Comparison of ENCODE assay signal across 19 cellular contexts in genomic region chr10:26212511-26212910, GRCh38. TPM values are rescaled to one million over a fixed set of nuclear protein-coding genes. Genes with fewer than 3 reads are reported as not detected.
DNase-seq lines count a peak whose midpoint lies in the region; ATAC-seq and TF ChIP-seq lines count a peak whose summit lies in the region.
"Had no signal": no experiment of that assay in that cellular context is flagged by ENCODE, and none has a peak within 500 bp of the region (broad histone marks: within the 10 kb centered on the region; RNA-seq: fewer than 3 reads in every experiment).

No MANE protein-coding gene starts in this region.

- H3K23ac ChIP-seq in mesendoderm (ENCODE audit: low read length): no peak overlapping the region

- DNase-seq in GM23338 (ENCODE audit: low spot score) (no peak), esophagus muscularis mucosa (ENCODE audit: extremely low spot score) (peak; percentile 84), mesendoderm (peak; percentile 8), DMS 273 treated with DMSO at 0.1 percent for 48 hours (lab: John Stamatoyannopoulos, UW) (no peak), LoVo (ENCODE audit: low spot score) (no peak), aorta (no peak)
- no peak for DNase-seq in CD8-positive, alpha-beta T cell
- DNase-seq: ACHN; CD4-positive, alpha-beta T cell; DMS153; DMS79 treated with DMSO at 0.1 percent for 48 hours; EL; GDM1; HFFc6 had no signal

- H4K20me1 ChIP-seq in GM23338 (replicated peaks; ENCODE audit: insufficient read depth): no peaks in the 10 kb centered on the region

- H3K27me3 Mint-ChIP-seq in GM23338 (ENCODE audit: insufficient read depth, low read depth, poor library complexity): peaks cover 33% of the 10 kb centered on the region
- H3K27me3 Mint-ChIP-seq in CD8-positive, alpha-beta T cell (ENCODE audit: low read depth): peaks cover 41% of the 10 kb centered on the region

- CTCF ChIA-PET in CD8-positive, alpha-beta T cell (lab: Charles Lee): no interaction called here

- no peaks in the 10 kb centered on the region; the same call in 1 of the 3 replicates for H3K9me3 Mint-ChIP-seq in GM23338
- no peaks in the 10 kb centered on the region for H3K9me3 Mint-ChIP-seq in CD8-positive, alpha-beta T cell
- H3K9me3 Mint-ChIP-seq: CD4-positive, alpha-beta T cell had no signal

- H3K9ac ChIP-seq in HUES64 (ENCODE audit: low read depth, low read length) (no peak overlapping the region), mesendoderm (ENCODE audit: low read length) (no peak overlapping the region)
- H3K9ac ChIP-seq: BLaER1 treated with 17β-estradiol and CSF1 and Interleukin-3, amounts not matched to agents 10 nM and 100 nM had no signal

- no peak overlapping the region for H2AFZ ChIP-seq in GM23338

- intact Hi-C loops in esophagus muscularis mucosa (cut with DNase I): no loop called here
- intact Hi-C loops in CD8-positive, alpha-beta T cell (cut with DNase I, micrococcal nuclease): no loop called here
- intact Hi-C loops in aorta (cut with DNase I): no loop called here

- H3K4me3 ChIP-seq in GM23338 (peak overlapping the region; percentile 53), HUES64 (ENCODE audit: low read length) (peak overlapping the region; percentile 1; the same call in 1 of the 2 replicates), esophagus muscularis mucosa (no peak overlapping the region), mesendoderm (ENCODE audit: low read length) (no peak overlapping the region), aorta (ENCODE audit: low read length in 2 of 2) (no peak overlapping the region)
- no peak overlapping the region for H3K4me3 ChIP-seq in CD8-positive, alpha-beta T cell (ENCODE audit: low read depth, low read length)
- H3K4me3 ChIP-seq: BLaER1 treated with 17β-estradiol and CSF1 and Interleukin-3, amounts not matched to agents 10 nM and 100 nM; HAP-1; K562 had no signal

- H3K27ac ChIP-seq in GM23338 (ENCODE audit: low read depth) (no peak overlapping the region), HUES64 (ENCODE audit: low read depth, low read length) (no peak overlapping the region), esophagus muscularis mucosa (replicated peaks in 1 of 4) (no peak overlapping the region), mesendoderm (ENCODE audit: low read depth, low read length) (no peak overlapping the region), aorta (ENCODE audit: low read depth in 1 of 2, low read length in 2 of 2) (no peak overlapping the region)
- no peak overlapping the region for H3K27ac ChIP-seq in CD8-positive, alpha-beta T cell (ENCODE audit: low read depth, low read length)
- H3K27ac ChIP-seq: BLaER1 treated with 17β-estradiol and CSF1 and Interleukin-3, amounts not matched to agents 10 nM and 100 nM had no signal

- H3K79me2 ChIP-seq in GM23338 (replicated peaks; ENCODE audit: insufficient read depth) (no peaks in the 10 kb centered on the region), mesendoderm (ENCODE audit: control insufficient read depth, insufficient read depth, low read length) (no peaks in the 10 kb centered on the region)

- H4K5ac ChIP-seq in mesendoderm (ENCODE audit: low read length): no peak overlapping the region

- 82% methylated on average over 12 of the region's 12 CpGs for WGBS in HUES64
- 7% methylated on average over 12 of the region's 12 CpGs for WGBS in esophagus muscularis mucosa
- WGBS in mesendoderm (ENCODE audit: extremely low coverage, insufficient coverage, low lambda C conversion rate): no CpG with 5 or more reads among the region's 12 CpGs
- WGBS in aorta, 2 donors: 4 to 7% methylated on average over 12 of the region's 12 CpGs

- POLR2A ChIA-PET in CD8-positive, alpha-beta T cell (lab: Charles Lee): no interaction called here

- H3K27ac Mint-ChIP-seq in GM23338: no peak overlapping the region
- H3K27ac Mint-ChIP-seq in CD8-positive, alpha-beta T cell: no peak overlapping the region
- H3K27ac Mint-ChIP-seq: CD4-positive, alpha-beta T cell; HFFc6 had no signal

- no peaks in the 10 kb centered on the region for H3K9me2 ChIP-seq in GM23338 (ENCODE audit: insufficient read depth)

- no peaks in the 10 kb centered on the region; the same call in 2 of the 3 replicates for H3K36me3 Mint-ChIP-seq in GM23338 (ENCODE audit: low read depth)
- no peaks in the 10 kb centered on the region for H3K36me3 Mint-ChIP-seq in CD8-positive, alpha-beta T cell

- peak overlapping the region; percentile 91 for H3K4me2 ChIP-seq in GM23338
- H3K4me2 ChIP-seq in mesendoderm (ENCODE audit: low read length): no peak overlapping the region
- H3K4me2 ChIP-seq: BLaER1 treated with 17β-estradiol and CSF1 and Interleukin-3, amounts not matched to agents 10 nM and 100 nM had no signal

- H3K4me1 ChIP-seq in GM23338 (ENCODE audit: insufficient read depth) (peaks cover 41% of the 10 kb centered on the region), HUES64 (ENCODE audit: insufficient read depth, low read length) (peaks cover 37% of the 10 kb centered on the region), esophagus muscularis mucosa (peaks cover 9 to 34% (median 27%) of the 10 kb centered on the region in 4 donors), mesendoderm (ENCODE audit: control insufficient read depth, low read depth, low read length) (peaks cover 2% of the 10 kb centered on the region), aorta (ENCODE audit: control insufficient read depth in 1 of 2, insufficient read depth in 2 of 2, low read length in 2 of 2) (no peaks in the 10 kb centered on the region)
- H3K4me1 ChIP-seq in CD8-positive, alpha-beta T cell (ENCODE audit: insufficient read depth, low read length): peaks cover 15% of the 10 kb centered on the region

- H3K36me3 ChIP-seq in GM23338 (ENCODE audit: insufficient read depth) (no peaks in the 10 kb centered on the region), HUES64 (ENCODE audit: insufficient read depth, low read length) (no peaks in the 10 kb centered on the region), esophagus muscularis mucosa (no peaks in the 10 kb centered on the region), mesendoderm (ENCODE audit: control insufficient read depth, insufficient read depth, low read length) (no peaks in the 10 kb centered on the region), aorta (ENCODE audit: control insufficient read depth in 1 of 2, insufficient read depth in 2 of 2, low read length in 1 of 2) (no peaks in the 10 kb centered on the region)
- H3K36me3 ChIP-seq in CD8-positive, alpha-beta T cell (ENCODE audit: insufficient read depth, low read length): no peaks in the 10 kb centered on the region
- H3K36me3 ChIP-seq: BLaER1 treated with 17β-estradiol and CSF1 and Interleukin-3, amounts not matched to agents 10 nM and 100 nM; HAP-1 had no signal

- H2BK15ac ChIP-seq in mesendoderm (replicated peaks; ENCODE audit: low read depth): no peak overlapping the region

- peaks cover 37% of the 10 kb centered on the region for H3K4me1 Mint-ChIP-seq in GM23338
- H3K4me1 Mint-ChIP-seq in CD8-positive, alpha-beta T cell (ENCODE audit: low read depth): peaks cover 23% of the 10 kb centered on the region

- H2BK120ac ChIP-seq in mesendoderm (ENCODE audit: low read depth, low read length): no peak overlapping the region

- no peak overlapping the region for H4K8ac ChIP-seq in mesendoderm (ENCODE audit: low read depth, low read length)

- H3K79me1 ChIP-seq in mesendoderm (ENCODE audit: low read length): no peaks in the 10 kb centered on the region

- TF ChIP-seq POLR2A in esophagus muscularis mucosa (IDR thresholded peaks at IDR 0.05; ENCODE audit: low read depth): no peak

- H3F3A ChIP-seq in GM23338 (replicated peaks; ENCODE audit: low read depth): peaks cover 12% of the 10 kb centered on the region; the same call in 1 of the 2 replicates

- H3K4me3 Mint-ChIP-seq in GM23338: peak overlapping the region; percentile 61
- no peak overlapping the region for H3K4me3 Mint-ChIP-seq in CD8-positive, alpha-beta T cell
- H3K4me3 Mint-ChIP-seq: CD4-positive, alpha-beta T cell; HFFc6 had no signal

- H2AK5ac ChIP-seq in mesendoderm (ENCODE audit: low read length): no peak overlapping the region

- TF ChIP-seq CTCF in GM23338 (conservative IDR thresholded peaks at IDR 0.05; ENCODE audit: low read depth in 2 of 2): peak in 1 of 2 experiments; percentile 28; a peak in 2 of 4 replicates
- no peak for TF ChIP-seq CTCF in esophagus muscularis mucosa (IDR thresholded peaks at IDR 0.05)
- TF ChIP-seq CTCF in CD8-positive, alpha-beta T cell (IDR thresholded peaks at IDR 0.05): no peak

- TF ChIP-seq EP300 in esophagus muscularis mucosa (IDR thresholded peaks at IDR 0.05): no peak

- H2BK5ac ChIP-seq in mesendoderm (ENCODE audit: low read length): no peak overlapping the region

- ATAC-seq in GM23338: no peak
- no peak for ATAC-seq in CD8-positive, alpha-beta T cell
- no peak for ATAC-seq in aorta (ENCODE audit: low FRiP score)
- ATAC-seq: K562 had no signal

- H3K56ac ChIP-seq in mesendoderm (ENCODE audit: low read length): no peak overlapping the region

- no peak overlapping the region for H3K18ac ChIP-seq in mesendoderm (ENCODE audit: low read length)

- H3K27me3 ChIP-seq in GM23338 (ENCODE audit: insufficient read depth) (peaks cover 89% of the 10 kb centered on the region), HUES64 (ENCODE audit: insufficient read depth, low read length) (peaks cover 89% of the 10 kb centered on the region), esophagus muscularis mucosa (peaks cover 0 to 75% (median 23%) of the 10 kb centered on the region in 4 donors), mesendoderm (ENCODE audit: insufficient read depth, low read length, poor library complexity) (peaks cover 74% of the 10 kb centered on the region), aorta (ENCODE audit: control insufficient read depth in 1 of 2, insufficient read depth in 2 of 2, low read length in 1 of 2) (peaks cover 2 to 5% of the 10 kb centered on the region in 2 donors)
- H3K27me3 ChIP-seq in CD8-positive, alpha-beta T cell (ENCODE audit: insufficient read depth, low read length): peaks cover 38% of the 10 kb centered on the region

- no peak overlapping the region for H3K4ac ChIP-seq in mesendoderm (ENCODE audit: low read depth, low read length)

- H3K9me3 ChIP-seq in HUES64 (ENCODE audit: insufficient read depth, low read depth, low read length) (no peaks in the 10 kb centered on the region), esophagus muscularis mucosa (peaks cover 0 to 5% (median 2%) of the 10 kb centered on the region in 4 donors), aorta (ENCODE audit: control insufficient read depth, low read length) (no peaks in the 10 kb centered on the region)
- no peaks in the 10 kb centered on the region for H3K9me3 ChIP-seq in CD8-positive, alpha-beta T cell (ENCODE audit: low read length)
- H3K9me3 ChIP-seq: HAP-1 had no signal

TF ChIP-seq in GM23338, 12 proteins besides CTCF, POLR2A, EP300 and RAD21:
- TF ChIP-seq ZNF331 (CRISPR knock-in tag; IDR thresholded peaks at IDR 0.05; ENCODE audit: low read depth) (no peak), EZH2 (IDR thresholded peaks at IDR 0.05; ENCODE audit: low read depth, unreplicated experiment) (peak; percentile 4)

RNA-seq across cellular contexts. Expression of gene GAD2, which starts 4.1 kb away (rescaled TPM):
- 0.56 and 5.6 TPM in 2 replicates for total RNA-seq in GM23338 (2014; rRNA removed; shearing (Covaris generic))
- polyA plus RNA-seq in GM23338 (2016; fragmentation: Nextera tagmentation; extraction: Ambion mirVana) (0.86 and 1.6 TPM in 2 replicates), aorta (not detected)
- polyA plus RNA-seq in HUES64 (2013, experiment 1 of 2): 2.3 TPM
- 1.4 TPM for polyA plus RNA-seq in HUES64 (2013, experiment 2 of 2)
- total RNA-seq in esophagus muscularis mucosa (not detected), aorta (not detected)
- polyA plus RNA-seq in mesendoderm (2013, experiment 1 of 2): 0.21 TPM
- polyA plus RNA-seq in mesendoderm (2013, experiment 2 of 2): 0.31 TPM
- total RNA-seq in CD8-positive, alpha-beta T cell: not detected
- total RNA-seq: A172; CD4-positive, alpha-beta T cell; HFFc6; K562 had no signal
- polyA plus RNA-seq: K562 had no signal

Comparison
In these comparisons a context has a peak if more than half of its experiments do, and no peak if none do; other contexts are left out.
1. DNase-seq: peak in esophagus muscularis mucosa (single experiment) and mesendoderm (single experiment); none in GM23338 (single experiment), DMS 273 treated with DMSO at 0.1 percent for 48 hours (single experiment), CD8-positive, alpha-beta T cell (0 of 7), LoVo (single experiment) and aorta (0 of 2).
2. H3K4me3 ChIP-seq: peak in GM23338 (single experiment) and HUES64 (single experiment); none in esophagus muscularis mucosa (0 of 4), mesendoderm (single experiment), CD8-positive, alpha-beta T cell (single experiment) and aorta (0 of 2).